1 cellular context compared by ENCODE assay signal in the genomic region with DNA sequence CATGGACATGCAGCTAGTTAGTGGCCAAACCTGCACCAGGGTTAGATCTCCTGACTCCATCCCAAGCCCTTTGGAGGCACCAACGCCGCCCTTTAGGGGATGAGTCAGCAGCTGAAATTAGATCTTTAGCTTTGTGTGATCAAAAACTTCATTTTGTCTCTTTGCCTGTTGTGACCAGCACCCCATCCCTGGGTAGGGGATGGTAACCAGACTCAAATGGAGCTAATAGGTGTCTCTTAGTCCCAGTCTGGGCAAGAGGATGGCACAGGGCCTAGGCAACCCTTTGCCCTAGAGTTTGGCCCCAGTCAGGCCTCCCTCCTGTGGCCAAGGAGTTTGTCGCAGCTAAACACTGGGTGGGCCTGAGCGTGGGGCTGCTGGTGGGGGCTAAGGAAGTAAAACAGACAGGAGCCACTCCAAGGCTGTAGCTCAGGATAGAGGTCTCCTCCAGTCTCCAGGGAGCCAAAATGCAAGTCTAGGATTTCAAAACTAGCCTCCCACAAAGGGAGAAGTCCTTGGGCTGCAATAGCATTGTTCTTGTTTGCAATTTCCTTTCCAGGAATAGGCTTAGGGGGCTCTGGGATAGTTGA.
TF ChIP-seq lines count a peak whose summit lies in the region.

No MANE protein-coding gene starts in this region.

TF ChIP-seq in H1, 55 proteins besides CTCF, POLR2A, EP300 and RAD21:
- no peak for TF ChIP-seq PHF8 (conservative IDR thresholded peaks at IDR 0.05; ENCODE audit: low read depth, low read length)
- no peak for TF ChIP-seq NRF1 (IDR thresholded peaks at IDR 0.05; ENCODE audit: low read depth, low read length)
- no peak for TF ChIP-seq CHD1 (IDR thresholded peaks at IDR 0.05; ENCODE audit: low read depth, low read length)
- no peak for TF ChIP-seq GABPA (IDR thresholded peaks at IDR 0.05; ENCODE audit: borderline replicate concordance, insufficient read depth, low read length)
- TF ChIP-seq RXRA (IDR thresholded peaks at IDR 0.05; ENCODE audit: insufficient read depth, low read depth, low read length), result no peak
- no peak for TF ChIP-seq CBX5 (IDR thresholded peaks at IDR 0.05; ENCODE audit: low read depth, low read length)
- no peak for TF ChIP-seq CBX8 (IDR thresholded peaks at IDR 0.05; ENCODE audit: borderline replicate concordance, low read depth, low read length)
- no peak for TF ChIP-seq CTBP2 (IDR thresholded peaks at IDR 0.05; ENCODE audit: borderline replicate concordance, insufficient read depth, insufficient read length, low read length)
- no peak for TF ChIP-seq TBP (IDR thresholded peaks at IDR 0.05; ENCODE audit: low read depth, low read length)
- no peak for TF ChIP-seq ZNF274 (IDR thresholded peaks at IDR 0.05; ENCODE audit: borderline replicate concordance, extremely low read depth, low read length)
- no peak for TF ChIP-seq GTF2F1 (IDR thresholded peaks at IDR 0.05; ENCODE audit: borderline replicate concordance, low read depth, low read length)
- TF ChIP-seq KDM5A (IDR thresholded peaks at IDR 0.05; ENCODE audit: low read length), result no peak
- TF ChIP-seq KDM1A (IDR thresholded peaks at IDR 0.05; ENCODE audit: borderline replicate concordance, low read length), result no peak
- TF ChIP-seq, protein P1, sequence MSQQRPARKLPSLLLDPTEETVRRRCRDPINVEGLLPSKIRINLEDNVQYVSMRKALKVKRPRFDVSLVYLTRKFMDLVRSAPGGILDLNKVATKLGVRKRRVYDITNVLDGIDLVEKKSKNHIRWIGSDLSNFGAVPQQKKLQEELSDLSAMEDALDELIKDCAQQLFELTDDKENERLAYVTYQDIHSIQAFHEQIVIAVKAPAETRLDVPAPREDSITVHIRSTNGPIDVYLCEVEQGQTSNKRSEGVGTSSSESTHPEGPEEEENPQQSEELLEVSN (IDR thresholded peaks at IDR 0.05), result no peak
- no peak for TF ChIP-seq RFX5 (IDR thresholded peaks at IDR 0.05; ENCODE audit: borderline replicate concordance, low read depth, low read length)
